17 cellular contexts compared by ENCODE assay signal in genomic region chr4:84690481-84690880, GRCh38.
A peak's percentile ranks its signal among the peaks of the same experiment; 100 is the strongest.
DNase-seq lines count a peak whose midpoint lies in the region; ATAC-seq and TF ChIP-seq lines count a peak whose summit lies in the region.
"Had no signal": no experiment of that assay in that cellular context is flagged by ENCODE, and none has a peak within 500 bp of the region (broad histone marks: within the 10 kb centered on the region; RNA-seq: fewer than 3 reads in every experiment).

No MANE protein-coding gene starts in this region.

- H3K9me3 ChIP-seq in HCT116 (ENCODE audit: control insufficient read depth in 1 of 2, insufficient read depth in 1 of 2, low read depth in 1 of 2, low read length in 2 of 2) (no peaks in the 10 kb centered on the region), SJSA1 (replicated peaks) (no peaks in the 10 kb centered on the region), esophagus squamous epithelium (no peaks in the 10 kb centered on the region), subcutaneous abdominal adipose tissue (ENCODE audit: control insufficient read depth in 5 of 5, low read length in 5 of 5) (no peaks in the 10 kb centered on the region)
- H3K9me3 ChIP-seq: BE2C, mucosa of descending colon, right lobe of liver, suprapubic skin had no signal

- no peaks in the 10 kb centered on the region for H3K9me2 ChIP-seq in HCT116 (ENCODE audit: insufficient read depth)

- DNase-seq in HCT116 (ENCODE audit: low read depth, low spot score) (no peak), SJSA1 (ENCODE audit: low read depth in 1 of 2, low spot score in 2 of 2) (no peak), esophagus squamous epithelium (lab: John Stamatoyannopoulos, UW) (no peak), NCI-H2107 (lab: John Stamatoyannopoulos, UW) (no peak), NCI-H1417 treated with DMSO at 0.1 percent for 48 hours (lab: John Stamatoyannopoulos, UW) (no peak), UCSD-AML1 (lab: John Stamatoyannopoulos, UW; ENCODE audit: unreplicated experiment) (no peak)
- DNase-seq: BE2C; central memory CD4-positive, alpha-beta T cell; left cardiac atrium; mucosa of descending colon; NCI-H1105; NCI-H69; right lobe of liver; stimulated activated CD4-positive, alpha-beta T cell treated with anti-CD3 and anti-CD28 coated beads, Interleukin-2, amount 100 ng/mL, for 48 hours had no signal

- 89 to 92% methylated on average over 6 of the region's 7 CpGs for WGBS in esophagus squamous epithelium, 2 donors

- H3K4me3 ChIP-seq in HCT116 (replicated peaks in 1 of 2; ENCODE audit: low read depth in 1 of 2, low read length in 2 of 2) (peak overlapping the region in 1 of 2 experiments; percentile 31; a peak in 1 of 4 replicates), SJSA1 (no peak overlapping the region), esophagus squamous epithelium (no peak overlapping the region), subcutaneous abdominal adipose tissue (ENCODE audit: low read depth in 1 of 5, low read length in 5 of 5) (no peak overlapping the region)
- H3K4me3 ChIP-seq: K562, mucosa of descending colon, right lobe of liver, suprapubic skin had no signal

- RAD21 ChIA-PET in HCT116 (lab: Charles Lee; ENCODE audit: low non-redundant PET in 1 of 2, low total read pairs in 2 of 2, uncharacterized antibody in 2 of 2, unreplicated experiment in 2 of 2), result no interaction called here

- TF ChIP-seq POLR2A in HCT116 (IDR thresholded peaks at IDR 0.05; ENCODE audit: borderline replicate concordance, extremely low read depth, insufficient read depth, insufficient read length) (no peak), esophagus squamous epithelium (IDR thresholded peaks at IDR 0.05) (no peak)

- BruUV-seq in HCT116 (replicated peaks; lab: Mats Ljungman, UMichigan), result no TSS peak

- ATAC-seq in HCT116, result no peak
- ATAC-seq: K562 had no signal

- CTCF ChIA-PET in HCT116 (lab: Charles Lee), result interaction anchor here (0.8 kb wide), 1 partner anchor 112 kb away, joined by 6 read pairs; no protein-coding TSS in a partner anchor

- no peak overlapping the region for H2AFZ ChIP-seq in HCT116 (ENCODE audit: low read depth, low read length, poor library complexity, severe bottlenecking)

- H3K27me3 ChIP-seq in HCT116 (ENCODE audit: insufficient read depth, low read length) (no peaks in the 10 kb centered on the region), SJSA1 (replicated peaks) (no peaks in the 10 kb centered on the region), esophagus squamous epithelium (no peaks in the 10 kb centered on the region), subcutaneous abdominal adipose tissue (ENCODE audit: control insufficient read depth in 5 of 5, insufficient read depth in 4 of 5, low read length in 5 of 5) (no peaks in the 10 kb centered on the region)
- H3K27me3 ChIP-seq: BE2C, right lobe of liver, suprapubic skin had no signal

- H3K79me2 ChIP-seq in HCT116 (ENCODE audit: insufficient read depth, low read length), result no peaks in the 10 kb centered on the region

- POLR2A ChIA-PET in HCT116 (lab: Charles Lee), result interaction anchor here (1.2 kb wide), 1 partner anchor 9 kb away, joined by 5 read pairs; no protein-coding TSS in a partner anchor

- H3K4me2 ChIP-seq in HCT116 (ENCODE audit: low read length), result peak overlapping the region; percentile 70

- H3K9ac ChIP-seq in HCT116 (ENCODE audit: low read length) (peak overlapping the region; percentile 7; the same call in 1 of the 2 replicates), subcutaneous abdominal adipose tissue (ENCODE audit: low read length in 5 of 5) (no peak overlapping the region)

- intact Hi-C loops in HCT116 (cut with micrococcal nuclease) (loop anchor here (5.0 kb wide), 1 partner anchor 108 kb away; the partner anchor contains the start of gene CDS1), esophagus squamous epithelium (cut with DNase I) (no loop called here)

- H3K27ac ChIP-seq in HCT116 (ENCODE audit: low read depth, low read length) (peak overlapping the region; percentile 52; the same call in 1 of the 2 replicates), SJSA1 (peak overlapping the region; percentile 56), esophagus squamous epithelium (peak overlapping the region; percentile 11 to 56 (median 28)), subcutaneous abdominal adipose tissue (ENCODE audit: low read depth, low read length) (peak overlapping the region; percentile 14)
- H3K27ac ChIP-seq: right lobe of liver, suprapubic skin had no signal

- H4K20me1 ChIP-seq in HCT116 (ENCODE audit: insufficient read depth), result peaks cover 7% of the 10 kb centered on the region; the same call in 1 of the 2 replicates

- peaks cover 20 to 33% of the 10 kb centered on the region in 2 experiments for H3K4me1 ChIP-seq in HCT116 (ENCODE audit: control insufficient read depth in 1 of 2, insufficient read depth in 2 of 2, low read length in 2 of 2)
- H3K4me1 ChIP-seq in SJSA1 (replicated peaks), result peaks cover 51% of the 10 kb centered on the region
- peaks cover 7 to 19% (median 12%) of the 10 kb centered on the region in 3 donors for H3K4me1 ChIP-seq in esophagus squamous epithelium
- H3K4me1 ChIP-seq in subcutaneous abdominal adipose tissue (ENCODE audit: control insufficient read depth in 5 of 5, insufficient read depth in 5 of 5, low read length in 5 of 5), result peaks cover 0 to 19% (median 11%) of the 10 kb centered on the region in 5 donors
- H3K4me1 ChIP-seq: BE2C, right lobe of liver had no signal

- TF ChIP-seq RAD21 in HCT116 (IDR thresholded peaks at IDR 0.05; ENCODE audit: low read depth), result no peak

- H3K36me3 ChIP-seq in HCT116 (ENCODE audit: control insufficient read depth in 1 of 2, insufficient read depth in 2 of 2, low read length in 2 of 2) (peaks cover 0 to 2% of the 10 kb centered on the region in 2 experiments; a peak in 1 of 4 replicates), SJSA1 (peaks cover 67% of the 10 kb centered on the region), esophagus squamous epithelium (peaks cover 0 to 97% (median 0%) of the 10 kb centered on the region in 3 donors), subcutaneous abdominal adipose tissue (ENCODE audit: control insufficient read depth in 5 of 5, insufficient read depth in 5 of 5, low read length in 5 of 5) (peaks cover 23 to 68% (median 53%) of the 10 kb centered on the region in 5 donors)

- TF ChIP-seq CTCF in HCT116 (IDR thresholded peaks at IDR 0.05 in 2 of 3, conservative IDR thresholded peaks at IDR 0.05 in 1 of 3; ENCODE audit: borderline replicate concordance in 1 of 3, insufficient read depth in 1 of 3, low read depth in 2 of 3, low read length in 2 of 3), result no peak
- TF ChIP-seq CTCF in esophagus squamous epithelium (IDR thresholded peaks at IDR 0.05), result no peak

TF ChIP-seq in HCT116, 20 proteins besides CTCF, POLR2A, EP300 and RAD21 (continues in another document):
- no peak for TF ChIP-seq YY1 (IDR thresholded peaks at IDR 0.05; ENCODE audit: extremely low read depth, insufficient replicate concordance, low read depth, low read length)
- TF ChIP-seq ATF3 (IDR thresholded peaks at IDR 0.05), result no peak
- TF ChIP-seq SIN3A (IDR thresholded peaks at IDR 0.05; ENCODE audit: low read depth), result no peak
- no peak for TF ChIP-seq ELF1 (IDR thresholded peaks at IDR 0.05; ENCODE audit: borderline replicate concordance, low read depth)
- TF ChIP-seq MAX (IDR thresholded peaks at IDR 0.05), result no peak
- TF ChIP-seq ZNF274 (IDR thresholded peaks at IDR 0.05; ENCODE audit: low read depth, low read length), result no peak
- TF ChIP-seq ZBTB33 (IDR thresholded peaks at IDR 0.05; ENCODE audit: extremely low read depth, insufficient replicate concordance, low read length), result no peak
- TF ChIP-seq EZH2 (IDR thresholded peaks at IDR 0.05), result no peak
- TF ChIP-seq SRF (IDR thresholded peaks at IDR 0.05; ENCODE audit: low read depth), result no peak
